ENCODE assay signal across 37 cellular contexts in genomic region chr10:119740096-119740495, GRCh38.
"Had no signal": no experiment of that assay in that cellular context is flagged by ENCODE, and none has a peak within 500 bp of the region (broad histone marks: within the 10 kb centered on the region; RNA-seq: fewer than 3 reads in every experiment).

No MANE protein-coding gene starts in this region.

- H3K27me3 Mint-ChIP-seq: activated B cell treated with CpG ODN at 0.5 μM for 24 hours; activated CD4-positive, alpha-beta memory T cell treated with anti-CD3 and anti-CD28 coated beads, Interleukin-2, amount 10 ng/mL, durations not matched to agents 7 days and 5 days; activated CD8-positive, alpha-beta memory T cell treated with anti-CD3 and anti-CD28 coated beads, Interleukin-2, amount 10 ng/mL, durations not matched to agents 7 days and 5 days; activated naive CD8-positive, alpha-beta T cell treated with anti-CD3 and anti-CD28 coated beads for 36 hours; central memory CD8-positive, alpha-beta T cell; T-cell; T-helper 17 cell had no signal

- H3K9me3 ChIP-seq: MG63 had no signal

- H3K36me3 Mint-ChIP-seq: activated CD8-positive, alpha-beta memory T cell treated with anti-CD3 and anti-CD28 coated beads, Interleukin-2, amount 10 ng/mL, durations not matched to agents 7 days and 5 days; T-cell had no signal

- H3K4me2 ChIP-seq: PC-9 had no signal

- H2AFZ ChIP-seq: PC-9 had no signal

- H3K36me3 ChIP-seq: brain microvascular endothelial cell, cardiac muscle cell, MG63 had no signal

- ATAC-seq: activated CD8-positive, alpha-beta memory T cell treated with anti-CD3 and anti-CD28 coated beads, Interleukin-2, amount 10 ng/mL, durations not matched to agents 7 days and 5 days; Right ventricle myocardium inferior; SK-N-SH treated with all-trans-retinoic acid at 6 μM for 48 hours; T-cell; T-helper 17 cell had no signal

- H3K27ac ChIP-seq: brain microvascular endothelial cell, cardiac muscle cell, PC-9, RWPE1, VCaP had no signal

- H3K9me3 Mint-ChIP-seq: activated B cell treated with CpG ODN at 0.5 μM for 24 hours; activated CD4-positive, alpha-beta memory T cell treated with anti-CD3 and anti-CD28 coated beads, Interleukin-2, amount 10 ng/mL, durations not matched to agents 7 days and 5 days; activated naive CD8-positive, alpha-beta T cell treated with anti-CD3 and anti-CD28 coated beads for 36 hours; central memory CD8-positive, alpha-beta T cell; T-cell had no signal

- H3K4me3 ChIP-seq: cardiac muscle cell, MG63, PC-9 had no signal

- DNase-seq: activated B cell treated with CpG ODN at 0.5 μM for 24 hours; activated CD4-positive, alpha-beta memory T cell treated with anti-CD3 and anti-CD28 coated beads, Interleukin-2, amount 10 ng/mL, durations not matched to agents 7 days and 5 days; activated CD4-positive, alpha-beta T cell treated with anti-CD3 and anti-CD28 coated beads for 48 hours; activated CD4-positive, CD25-positive, alpha-beta regulatory T cell treated with anti-CD3 and anti-CD28 coated beads, Interleukin-2, amount 50 U/mL, for 72 hours; activated CD8-positive, alpha-beta memory T cell treated with anti-CD3 and anti-CD28 coated beads for 24 hours; activated CD8-positive, alpha-beta memory T cell treated with anti-CD3 and anti-CD28 coated beads, Interleukin-2, amount 10 ng/mL, durations not matched to agents 7 days and 5 days; activated CD8-positive, alpha-beta memory T cell treated with anti-CD3 and anti-CD28 coated beads, Interleukin-2, amount 50 U/mL, for 48 hours; activated effector memory CD4-positive, alpha-beta T cell treated with anti-CD3 and anti-CD28 coated beads, Interleukin-2, amount 50 U/mL, for 16 hours; activated naive CD4-positive, alpha-beta T cell; activated naive CD4-positive, alpha-beta T cell treated with anti-CD3 and anti-CD28 coated beads, Interleukin-2, amount 50 U/mL, for 16 hours; activated naive CD8-positive, alpha-beta T cell treated with anti-CD3 and anti-CD28 coated beads for 36 hours; activated T-cell treated with anti-CD3 and anti-CD28 coated beads, Interleukin-2, amount 50 U/mL, for 48 hours; amniotic stem cell; aorta; brain microvascular endothelial cell; Karpas-422; MG63; NCI-H1048; NCI-H1436 treated with DMSO at 0.1 percent for 48 hours; NCI-H1694 treated with DMSO at 0.1 percent for 48 hours; NCI-H2029 treated with DMSO at 0.1 percent for 48 hours; NCI-H2107; NCI-H2171; NCI-H510A; NCI-H526; NCI-H748 treated with DMSO at 0.1 percent for 48 hours; NK-92 treated with Interleukin-12 subunit alpha and Interleukin-12 subunit beta, amount 100 ng/mL, for 24 hours; PC-9; SIG-M5; T-cell; T-helper 17 cell had no signal

- H3K27ac Mint-ChIP-seq: activated B cell treated with CpG ODN at 0.5 μM for 24 hours; activated CD4-positive, alpha-beta memory T cell treated with anti-CD3 and anti-CD28 coated beads, Interleukin-2, amount 10 ng/mL, durations not matched to agents 7 days and 5 days; activated CD8-positive, alpha-beta memory T cell treated with anti-CD3 and anti-CD28 coated beads, Interleukin-2, amount 10 ng/mL, durations not matched to agents 7 days and 5 days; activated naive CD8-positive, alpha-beta T cell treated with anti-CD3 and anti-CD28 coated beads for 36 hours; T-helper 17 cell had no signal

- H3K4me3 Mint-ChIP-seq: activated B cell treated with CpG ODN at 0.5 μM for 24 hours; activated CD4-positive, alpha-beta memory T cell treated with anti-CD3 and anti-CD28 coated beads, Interleukin-2, amount 10 ng/mL, durations not matched to agents 7 days and 5 days; activated CD8-positive, alpha-beta memory T cell treated with anti-CD3 and anti-CD28 coated beads, Interleukin-2, amount 10 ng/mL, durations not matched to agents 7 days and 5 days; activated naive CD8-positive, alpha-beta T cell treated with anti-CD3 and anti-CD28 coated beads for 36 hours; central memory CD8-positive, alpha-beta T cell; T-cell; T-helper 17 cell had no signal

- H3K27me3 ChIP-seq: brain microvascular endothelial cell, cardiac muscle cell, MG63 had no signal
